ENCODE assay signal across 20 cellular contexts in genomic region chr4:10662937-10663336, GRCh38. TPM values are rescaled to one million over a fixed set of nuclear protein-coding genes. Genes with fewer than 3 reads are reported as not detected.
A peak's percentile ranks its signal among the peaks of the same experiment; 100 is the strongest.
DNase-seq lines count a peak whose midpoint lies in the region; ATAC-seq, FAIRE-seq and TF ChIP-seq lines count a peak whose summit lies in the region.
"Had no signal": no experiment of that assay in that cellular context is flagged by ENCODE, and none has a peak within 500 bp of the region (broad histone marks: within the 10 kb centered on the region; RNA-seq: fewer than 3 reads in every experiment).

No MANE protein-coding gene starts in this region.

- no peak overlapping the region for H3K9ac ChIP-seq in astrocyte (ENCODE audit: low read length)

- no peak overlapping the region for H3K27ac ChIP-seq in GM23338 (ENCODE audit: low read depth)
- no peak overlapping the region for H3K27ac ChIP-seq in astrocyte (ENCODE audit: low read depth, low read length)
- no peak overlapping the region for H3K27ac ChIP-seq in A673 (ENCODE audit: low read depth, low read length, poor library complexity, severe bottlenecking)
- H3K27ac ChIP-seq: C4-2B had no signal

- H3K4me1 Mint-ChIP-seq in GM23338 = peaks cover under 1% of the 10 kb centered on the region; the same call in 2 of the 3 replicates
- H3K4me1 Mint-ChIP-seq in astrocyte (ENCODE audit: low read depth, unreplicated experiment) = peaks cover 9% of the 10 kb centered on the region
- peaks cover 38% of the 10 kb centered on the region for H3K4me1 Mint-ChIP-seq in mesothelial cell of epicardium

- no peak for FAIRE-seq in astrocyte (lab: Jason Lieb, UNC)
- FAIRE-seq: A204.1, D721Med, GM12892, GM18507, H1 had no signal

- H3K4me1 ChIP-seq in GM23338 (ENCODE audit: insufficient read depth) (no peaks in the 10 kb centered on the region), astrocyte (ENCODE audit: insufficient read depth, low read length) (peaks cover 10% of the 10 kb centered on the region), A673 (ENCODE audit: insufficient read depth, low read length, poor library complexity, severe bottlenecking) (no peaks in the 10 kb centered on the region)

- H3K4me3 Mint-ChIP-seq in GM23338 (no peak overlapping the region), astrocyte (ENCODE audit: unreplicated experiment) (no peak overlapping the region), mesothelial cell of epicardium (no peak overlapping the region)
- H3K4me3 Mint-ChIP-seq: CD4-positive, alpha-beta T cell; H9 had no signal

- H3K4me3 ChIP-seq in GM23338 = no peak overlapping the region
- H3K4me3 ChIP-seq in astrocyte (ENCODE audit: insufficient read depth, low read depth, low read length) = no peak overlapping the region
- no peak overlapping the region for H3K4me3 ChIP-seq in A673 (ENCODE audit: low read depth, low read length, poor library complexity, severe bottlenecking)

- H3K27me3 Mint-ChIP-seq in GM23338 (ENCODE audit: insufficient read depth, low read depth, poor library complexity) (peaks cover 6% of the 10 kb centered on the region), astrocyte (ENCODE audit: low read depth, unreplicated experiment) (peaks cover 13% of the 10 kb centered on the region), mesothelial cell of epicardium (ENCODE audit: low read depth) (peaks cover 29% of the 10 kb centered on the region)
- H3K27me3 Mint-ChIP-seq: CD4-positive, alpha-beta T cell had no signal

- no peaks in the 10 kb centered on the region for H3F3A ChIP-seq in GM23338 (replicated peaks; ENCODE audit: low read depth)

- BruUV-seq in A673 (replicated peaks; lab: Mats Ljungman, UMichigan) = no TSS peak

- H3K36me3 ChIP-seq in GM23338 (ENCODE audit: insufficient read depth) (no peaks in the 10 kb centered on the region), astrocyte (ENCODE audit: insufficient read depth, low read length) (no peaks in the 10 kb centered on the region), A673 (ENCODE audit: insufficient read depth, low read length, poor library complexity, severe bottlenecking) (no peaks in the 10 kb centered on the region)

- TF ChIP-seq CTCF in GM23338 (conservative IDR thresholded peaks at IDR 0.05; ENCODE audit: low read depth in 2 of 2) (no peak), astrocyte (IDR thresholded peaks at IDR 0.05; ENCODE audit: insufficient read depth, low read depth, low read length) (no peak), mesothelial cell of epicardium (IDR thresholded peaks at IDR 0.05; ENCODE audit: unreplicated experiment) (no peak), A673 (conservative IDR thresholded peaks at IDR 0.05; ENCODE audit: low read depth, low read length) (no peak)

- H2AFZ ChIP-seq in GM23338 (0 out of 2 replicates have a peak overlapping the region, but pooled peaks have one; percentile 12), astrocyte (ENCODE audit: low read depth, low read length) (no peak overlapping the region)

- ATAC-seq in GM23338 = no peak
- no peak for ATAC-seq in GM18858 (IDR thresholded peaks at IDR 0.05; ENCODE audit: unreplicated experiment)

- H3K9me3 ChIP-seq in astrocyte (ENCODE audit: insufficient read depth, low read depth, low read length) (peaks cover 2% of the 10 kb centered on the region), A673 (ENCODE audit: low read depth, low read length, poor library complexity, severe bottlenecking) (peaks cover 14% of the 10 kb centered on the region)
- H3K9me3 ChIP-seq: Caco-2 had no signal

- CTCF ChIA-PET in A673 (lab: Charles Lee) = no interaction called here

- DNase-seq in GM23338 (ENCODE audit: low spot score) (no peak), OCI-M1 (lab: John Stamatoyannopoulos, UW) (peak; percentile 78), astrocyte (ENCODE audit: low read depth) (peak; percentile 70), mesothelial cell of epicardium (ENCODE audit: low spot score in 2 of 2, unreplicated experiment in 2 of 2) (no peak), A673 (ENCODE audit: low spot score) (no peak)
- DNase-seq in activated effector memory CD4-positive, alpha-beta T cell treated with Interleukin-2 at 50 U/mL for 16 hours = no peak
- DNase-seq: AML-193; Caco-2; CD4-positive, alpha-beta T cell; GDM1; H9 had no signal

- H3K9me3 Mint-ChIP-seq in GM23338 = no peaks in the 10 kb centered on the region
- H3K9me3 Mint-ChIP-seq in astrocyte (ENCODE audit: unreplicated experiment) = no peaks in the 10 kb centered on the region
- peaks cover 3% of the 10 kb centered on the region for H3K9me3 Mint-ChIP-seq in mesothelial cell of epicardium
- H3K9me3 Mint-ChIP-seq: CD4-positive, alpha-beta T cell; H9 had no signal

- H3K4me2 ChIP-seq in GM23338 = no peak overlapping the region
- no peak overlapping the region for H3K4me2 ChIP-seq in astrocyte (ENCODE audit: low read length)

- no peaks in the 10 kb centered on the region for H3K27me3 ChIP-seq in GM23338 (ENCODE audit: insufficient read depth)
- H3K27me3 ChIP-seq in astrocyte (ENCODE audit: insufficient read depth, low read length) = no peaks in the 10 kb centered on the region
- no peaks in the 10 kb centered on the region for H3K27me3 ChIP-seq in A673 (replicated peaks; ENCODE audit: insufficient read depth, low read depth, low read length, poor library complexity)

- no peak overlapping the region for H3K27ac Mint-ChIP-seq in GM23338
- no peak overlapping the region for H3K27ac Mint-ChIP-seq in astrocyte (ENCODE audit: unreplicated experiment)
- H3K27ac Mint-ChIP-seq in mesothelial cell of epicardium = peak overlapping the region; percentile 81
- H3K27ac Mint-ChIP-seq: CD4-positive, alpha-beta T cell; H9 had no signal

- H4K20me1 ChIP-seq in GM23338 (replicated peaks; ENCODE audit: insufficient read depth) (no peaks in the 10 kb centered on the region), astrocyte (ENCODE audit: insufficient read depth, low read length) (no peaks in the 10 kb centered on the region)

- POLR2A ChIA-PET in A673 (lab: Charles Lee; ENCODE audit: low non-redundant PET) = no interaction called here

- intact Hi-C loops in A673 (cut with micrococcal nuclease; ENCODE audit: unreplicated experiment) = no loop called here

- no peaks in the 10 kb centered on the region for H3K9me2 ChIP-seq in GM23338 (ENCODE audit: insufficient read depth)

- H3K36me3 Mint-ChIP-seq in GM23338 (ENCODE audit: low read depth) = no peaks in the 10 kb centered on the region
- no peaks in the 10 kb centered on the region for H3K36me3 Mint-ChIP-seq in astrocyte (ENCODE audit: low read depth, unreplicated experiment)
- H3K36me3 Mint-ChIP-seq in mesothelial cell of epicardium = no peaks in the 10 kb centered on the region

- H3K79me2 ChIP-seq in GM23338 (replicated peaks; ENCODE audit: insufficient read depth) (no peaks in the 10 kb centered on the region), astrocyte (ENCODE audit: insufficient read depth, low read length) (no peaks in the 10 kb centered on the region)

TF ChIP-seq in GM23338, 12 proteins besides CTCF, POLR2A, EP300 and RAD21 (continues in another document):
- TF ChIP-seq ZNF331 (CRISPR knock-in tag; IDR thresholded peaks at IDR 0.05; ENCODE audit: low read depth) (no peak), CREB1 (CRISPR knock-in tag; IDR thresholded peaks at IDR 0.05; ENCODE audit: low read depth) (no peak), REST (IDR thresholded peaks at IDR 0.05; ENCODE audit: unreplicated experiment) (no peak), EZH2phosphoT487 (IDR thresholded peaks at IDR 0.05; ENCODE audit: unreplicated experiment) (no peak), POLR2AphosphoS5 (IDR thresholded peaks at IDR 0.05; ENCODE audit: low read depth) (no peak), NANOG (IDR thresholded peaks at IDR 0.05; ENCODE audit: borderline replicate concordance) (no peak)
- TF ChIP-seq, protein P1, sequence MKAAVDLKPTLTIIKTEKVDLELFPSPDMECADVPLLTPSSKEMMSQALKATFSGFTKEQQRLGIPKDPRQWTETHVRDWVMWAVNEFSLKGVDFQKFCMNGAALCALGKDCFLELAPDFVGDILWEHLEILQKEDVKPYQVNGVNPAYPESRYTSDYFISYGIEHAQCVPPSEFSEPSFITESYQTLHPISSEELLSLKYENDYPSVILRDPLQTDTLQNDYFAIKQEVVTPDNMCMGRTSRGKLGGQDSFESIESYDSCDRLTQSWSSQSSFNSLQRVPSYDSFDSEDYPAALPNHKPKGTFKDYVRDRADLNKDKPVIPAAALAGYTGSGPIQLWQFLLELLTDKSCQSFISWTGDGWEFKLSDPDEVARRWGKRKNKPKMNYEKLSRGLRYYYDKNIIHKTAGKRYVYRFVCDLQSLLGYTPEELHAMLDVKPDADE (IDR thresholded peaks at IDR 0.05) = no peak

RNA-seq across cellular contexts. Expression of gene CLNK, which starts 21.6 kb away (rescaled TPM):
- not detected in 2 replicates for total RNA-seq in GM23338 (2014; rRNA removed; shearing (Covaris generic))
- not detected in 2 replicates for polyA plus RNA-seq in GM23338 (2016; fragmentation: Nextera tagmentation; extraction: Ambion mirVana)
- total RNA-seq in astrocyte = not detected in 2 replicates
- not detected in 3 replicates for total RNA-seq in mesothelial cell of epicardium
- total RNA-seq in A673 (2021) = not detected in 2 replicates
- total RNA-seq: Caco-2, H1, H9, HT-29 had no signal
- polyA plus RNA-seq: BJ, H1 had no signal

Comparison
In these comparisons a context has a peak if more than half of its experiments do, and no peak if none do; other contexts are left out.
1. DNase-seq: peak in OCI-M1 (single experiment) and astrocyte (single experiment); none in GM23338 (single experiment), mesothelial cell of epicardium (0 of 2), A673 (single experiment) and activated effector memory CD4-positive, alpha-beta T cell treated with Interleukin-2 at 50 U/mL for 16 hours (single experiment).